Comparison of ENCODE assay signal across 6 cellular contexts in genomic region chr19:43984687-43985000, GRCh38. TPM values are rescaled to one million over a fixed set of nuclear protein-coding genes. Genes with fewer than 3 reads are reported as not detected.
DNase-seq lines count a peak whose midpoint lies in the region; ATAC-seq and TF ChIP-seq lines count a peak whose summit lies in the region.

No MANE protein-coding gene starts in this region.

- no peak for TF ChIP-seq CTCF in Caco-2 (IDR thresholded peaks at IDR 0.05; ENCODE audit: insufficient read depth in 1 of 2, low read depth in 1 of 2, low read length in 1 of 2, severe bottlenecking in 1 of 2, unreplicated experiment in 1 of 2)
- no peak for TF ChIP-seq CTCF in PC-9 (conservative IDR thresholded peaks at IDR 0.05)
- TF ChIP-seq CTCF in heart right ventricle (IDR thresholded peaks at IDR 0.05), result no peak
- no peak for TF ChIP-seq CTCF in thoracic aorta (IDR thresholded peaks at IDR 0.05)

- H4K20me1 ChIP-seq in PC-9 (ENCODE audit: insufficient read depth), result no peaks in the 10 kb centered on the region

- H3K27ac Mint-ChIP-seq in Caco-2 (ENCODE audit: unreplicated experiment), result peak overlapping the region; percentile 95

- H3K9me3 Mint-ChIP-seq in Caco-2 (ENCODE audit: unreplicated experiment), result no peaks in the 10 kb centered on the region

- peaks cover 3% of the 10 kb centered on the region for H3K36me3 Mint-ChIP-seq in Caco-2 (ENCODE audit: insufficient read depth, unreplicated experiment)

- intact Hi-C loops in Caco-2 (cut with micrococcal nuclease; ENCODE audit: unreplicated experiment), result loop anchor here (1.0 to 10.0 kb wide), 7 partner anchors 18 to 180 kb away; partner anchors contain the start of genes ZNF221, ZNF225, ZNF226 and ZNF230
- intact Hi-C loops in PC-9 (cut with micrococcal nuclease; ENCODE audit: unreplicated experiment), result loop anchor here (1.0 to 10.0 kb wide), 6 partner anchors 18 to 320 kb away; partner anchors contain the start of genes ZNF221, ZNF224, ZNF225 and ZNF230
- intact Hi-C loops in heart right ventricle (cut with DNase I), result loop anchor here in 5 of 10 donors (1.0 to 10.0 kb wide), 7 partner anchors 18 to 130 kb away; partner anchors contain the start of genes ZNF223 (in 2 of the 5), ZNF225 (in 2 of the 5), ZNF230 (in 2 of the 5) and ZNF221 (in 1 of the 5)

- 0 to 1% methylated on average over 14 of the region's 14 CpGs for WGBS in heart right ventricle, 2 donors

- H3K27ac ChIP-seq in PC-9 (no peak overlapping the region), heart right ventricle (peak overlapping the region in 9 of 10 donors; percentile 69 to 83 (median 81)), thoracic aorta (no peak overlapping the region)

- no peaks in the 10 kb centered on the region for H3K27me3 Mint-ChIP-seq in Caco-2 (ENCODE audit: insufficient read depth, unreplicated experiment)

- peak overlapping the region; percentile 96 for H2AFZ ChIP-seq in PC-9

- no peaks in the 10 kb centered on the region for H3K4me1 Mint-ChIP-seq in Caco-2 (ENCODE audit: low read depth, unreplicated experiment)

- peaks cover 11% of the 10 kb centered on the region for H3K79me2 ChIP-seq in PC-9 (ENCODE audit: low read depth)

- peak; percentile 39 to 70 (median 60) for ATAC-seq in heart right ventricle
- no peak for ATAC-seq in thoracic aorta (ENCODE audit: insufficient number of reproducible peaks, low FRiP score, low read depth)
- no peak for ATAC-seq in GM18909 (IDR thresholded peaks at IDR 0.05; ENCODE audit: poor library complexity, unreplicated experiment)

- H3K4me1 ChIP-seq in Caco-2 (no peaks in the 10 kb centered on the region), PC-9 (replicated peaks; ENCODE audit: insufficient read depth) (no peaks in the 10 kb centered on the region; the same call in 1 of the 2 replicates), heart right ventricle (peaks cover 0 to 20% (median 12%) of the 10 kb centered on the region in 9 donors), thoracic aorta (ENCODE audit: control insufficient read depth in 1 of 2, low read depth in 2 of 2) (peaks cover 0 to 5% of the 10 kb centered on the region in 2 donors)

- peak overlapping the region; percentile 79 for H3K4me2 ChIP-seq in PC-9

- CTCF ChIA-PET in Caco-2 (lab: Charles Lee), result no interaction called here
- CTCF ChIA-PET in PC-9 (lab: Charles Lee), result no interaction called here

- H3K27me3 ChIP-seq in Caco-2 (replicated peaks; ENCODE audit: control insufficient read depth, insufficient read depth, low read length) (no peaks in the 10 kb centered on the region), PC-9 (ENCODE audit: insufficient read depth, low read depth) (no peaks in the 10 kb centered on the region), heart right ventricle (no peaks in the 10 kb centered on the region), thoracic aorta (replicated peaks; ENCODE audit: insufficient read depth) (no peaks in the 10 kb centered on the region)

- DNase-seq in Caco-2 (no peak), PC-9 (no peak), heart right ventricle (peak; percentile 15 to 24), thoracic aorta (ENCODE audit: low spot score) (no peak), NCI-H2171 treated with DMSO at 0.1 percent for 48 hours (lab: John Stamatoyannopoulos, UW) (no peak)

- H3K4me3 ChIP-seq in Caco-2 (ENCODE audit: low read depth, low read length) (peak overlapping the region; percentile 98), PC-9 (peak overlapping the region; percentile 82), heart right ventricle (peak overlapping the region; percentile 51 to 80 (median 70)), thoracic aorta (peak overlapping the region; percentile 87)

- no peaks in the 10 kb centered on the region for H3K9me3 ChIP-seq in Caco-2
- 0 out of 2 replicates have a peak, but pooled peaks cover 3% of the 10 kb centered on the region for H3K9me3 ChIP-seq in PC-9 (ENCODE audit: insufficient read depth, low read depth)
- peaks cover 0 to 49% (median 7%) of the 10 kb centered on the region in 11 donors for H3K9me3 ChIP-seq in heart right ventricle
- H3K9me3 ChIP-seq in thoracic aorta, result peaks cover 11% of the 10 kb centered on the region

- no peaks in the 10 kb centered on the region; the same call in 1 of the 2 replicates for H3K36me3 ChIP-seq in Caco-2 (ENCODE audit: control insufficient read depth, insufficient read depth, low read length)
- peaks cover 15% of the 10 kb centered on the region for H3K36me3 ChIP-seq in PC-9 (ENCODE audit: low read depth)
- peaks cover 0 to 25% (median 14%) of the 10 kb centered on the region in 9 donors for H3K36me3 ChIP-seq in heart right ventricle
- peaks cover 14% of the 10 kb centered on the region for H3K36me3 ChIP-seq in thoracic aorta

- H3K9me2 ChIP-seq in PC-9 (ENCODE audit: insufficient read depth), result no peaks in the 10 kb centered on the region

- H3F3A ChIP-seq in PC-9 (ENCODE audit: insufficient read depth, low read depth), result no peaks in the 10 kb centered on the region

- peak overlapping the region; percentile 99 for H3K4me3 Mint-ChIP-seq in Caco-2 (ENCODE audit: unreplicated experiment)

- BruUV-seq in Caco-2 (replicated peaks; lab: Mats Ljungman, UMichigan) (TSS peak; percentile 67), PC-9 (replicated peaks; lab: Mats Ljungman, UMichigan) (TSS peak; percentile 71)

- POLR2A ChIA-PET in Caco-2 (lab: Charles Lee), result interaction anchor here (0.5 to 0.7 kb wide), 2 partner anchors 19 to 33 kb away, joined by 3 read pairs; partner anchors contain the start of gene ZNF221
- POLR2A ChIA-PET in PC-9 (lab: Charles Lee; ENCODE audit: unreplicated experiment), result no interaction called here

RNA-seq across cellular contexts. Expression of gene ZNF155, which starts 0.7 kb away (rescaled TPM):
- total RNA-seq in Caco-2 (2022) (9.4 and 10.3 TPM in 2 replicates), PC-9 (2021) (5.0 and 6.1 TPM in 2 replicates), heart right ventricle (1 to 10 TPM; 1.5 to 7.8 (median 6.9) TPM), thoracic aorta (10 to 100 TPM in 1 of 2 donors, 1 to 10 TPM in 1; 2.0 to 15.2 TPM)
- 1 to 10 TPM; 4.3 to 9.1 TPM for polyA plus RNA-seq in heart right ventricle

RNA-seq across cellular contexts. Expression of gene ZNF230, which starts 18.1 kb away (rescaled TPM):
- total RNA-seq in Caco-2 (2022) (5.1 and 5.5 TPM in 2 replicates), PC-9 (2021) (4.0 and 4.8 TPM in 2 replicates), heart right ventricle (1 to 10 TPM; 1.6 to 4.3 (median 3.4) TPM), thoracic aorta (1 to 10 TPM; 7.3 to 7.9 TPM)
- 1 to 10 TPM; 1.4 to 2.3 TPM for polyA plus RNA-seq in heart right ventricle

RNA-seq across cellular contexts. Expression of gene ZNF221, which starts 33.6 kb away (rescaled TPM):
- total RNA-seq in Caco-2 (2022) (4.3 and 6.2 TPM in 2 replicates), PC-9 (2021) (1.7 and 1.9 TPM in 2 replicates), heart right ventricle (1 to 10 TPM; 3.0 to 6.7 (median 5.0) TPM), thoracic aorta (10 to 100 TPM in 1 of 2 donors, 1 to 10 TPM in 1; 5.8 to 11.9 TPM)
- 1 to 10 TPM; 1.1 to 3.1 TPM for polyA plus RNA-seq in heart right ventricle

RNA-seq across cellular contexts. Expression of gene ZNF222, which starts 40.5 kb away (rescaled TPM):
- total RNA-seq in Caco-2 (2022) (4.4 and 5.6 TPM in 2 replicates), PC-9 (2021) (1.8 and 2.1 TPM in 2 replicates), heart right ventricle (1 to 10 TPM; 2.1 to 5.1 (median 3.6) TPM), thoracic aorta (1 to 10 TPM; 1.8 to 4.7 TPM)
- 1 to 10 TPM; 4.2 to 5.8 TPM for polyA plus RNA-seq in heart right ventricle

RNA-seq across cellular contexts. Expression of gene ZNF45, which starts 49.6 kb away (rescaled TPM):
- total RNA-seq in Caco-2 (2022) (14.8 and 14.9 TPM in 2 replicates), PC-9 (2021) (6.9 and 10.3 TPM in 2 replicates), heart right ventricle (10 to 100 TPM in 1 of 10 donors, 1 to 10 TPM in 9; 7.0 to 10.7 (median 8.0) TPM), thoracic aorta (10 to 100 TPM in 1 of 2 donors, 1 to 10 TPM in 1; 8.1 to 16.9 TPM)
- polyA plus RNA-seq in heart right ventricle, result 1 to 10 TPM; 2.9 to 4.7 TPM

Comparison
In these comparisons a context has a peak if more than half of its experiments do, and no peak if none do; other contexts are left out.
1. DNase-seq: peak in heart right ventricle (2 of 2); none in Caco-2 (0 of 2), PC-9 (0 of 2), thoracic aorta (single experiment) and NCI-H2171 treated with DMSO at 0.1 percent for 48 hours (single experiment).
2. H3K27ac ChIP-seq: peak in heart right ventricle (9 of 10); none in PC-9 (single experiment) and thoracic aorta (0 of 2).
3. ATAC-seq: peak in heart right ventricle (8 of 8); none in thoracic aorta (single experiment) and GM18909 (single experiment).
4. Peak in every context shown above with its lines, with median percentiles within 50 percentile points of each other: H3K4me3 ChIP-seq.